In genomic region chr6:32894085-32895005, GRCh38 we compare ENCODE assay signal across 8 cellular contexts. TPM values are rescaled to one million over a fixed set of nuclear protein-coding genes. Genes with fewer than 3 reads are reported as not detected.
DNase-seq lines count a peak whose midpoint lies in the region; ATAC-seq and TF ChIP-seq lines count a peak whose summit lies in the region.

No MANE protein-coding gene starts in this region.

- peaks cover 39% of the 10 kb centered on the region for H3K4me1 Mint-ChIP-seq in activated T-helper 2 cell treated with anti-CD3 and anti-CD28 coated beads, Interferon-gamma antibody, Interleukin-2, Interleukin-4, amounts not matched to agents 10 μg/mL and 5 μg/mL and 100 μg/mL, durations not matched to agents 14 hours and 24 hours and 36 hours (ENCODE audit: low read depth)
- peaks cover 13% of the 10 kb centered on the region for H3K4me1 Mint-ChIP-seq in nephron

- intact Hi-C loops in activated T-helper 2 cell treated with anti-CD3 and anti-CD28 coated beads, Interferon-gamma antibody, Interleukin-2, Interleukin-4, amounts not matched to agents 10 μg/mL and 5 μg/mL and 100 μg/mL, durations not matched to agents 14 hours and 24 hours and 36 hours (cut with micrococcal nuclease) = loop anchor here (2.0 to 5.0 kb wide), 3 partner anchors 50 to 183 kb away; partner anchors contain the start of gene HLA-DPB1

- peak overlapping the region; percentile 73 for H3K4me3 ChIP-seq in fibroblast of the aortic adventitia (ENCODE audit: low read depth, low read length)

- H3K36me3 Mint-ChIP-seq in activated T-helper 2 cell treated with anti-CD3 and anti-CD28 coated beads, Interferon-gamma antibody, Interleukin-2, Interleukin-4, amounts not matched to agents 10 μg/mL and 5 μg/mL and 100 μg/mL, durations not matched to agents 14 hours and 24 hours and 36 hours (ENCODE audit: low read depth) = peaks cover 9% of the 10 kb centered on the region
- H3K36me3 Mint-ChIP-seq in nephron (ENCODE audit: low read depth) = no peaks in the 10 kb centered on the region

- TF ChIP-seq CTCF in fibroblast of the aortic adventitia (IDR thresholded peaks at IDR 0.05; ENCODE audit: insufficient read depth, low read length) (no peak), nephron (IDR thresholded peaks at IDR 0.05; ENCODE audit: unreplicated experiment in 3 of 3) (peak in 1 of 3 experiments; percentile 28)

- peak; percentile 99 for ATAC-seq in stimulated activated naive CD8-positive, alpha-beta T cell treated with anti-CD3 and anti-CD28 coated beads, Interleukin-15, Interleukin-2, amounts not matched to agents 100 U/mL and 50 U/mL, for 24 hours

- DNase-seq in EH (ENCODE audit: low read depth) (peak; percentile 89), GOT3 (lab: John Stamatoyannopoulos, UW) (peak; percentile 85), LHCN-M2 (ENCODE audit: low read depth) (peak; percentile 87), RPMI7951 (ENCODE audit: low read depth) (peak; percentile 88), fibroblast of the aortic adventitia (ENCODE audit: low read depth) (peak; percentile 91)
- DNase-seq in activated T-helper 2 cell treated with anti-CD3 and anti-CD28 coated beads, Interferon-gamma antibody, Interleukin-2, Interleukin-4, amounts not matched to agents 10 μg/mL and 5 μg/mL and 100 μg/mL, durations not matched to agents 14 hours and 24 hours and 36 hours (ENCODE audit: low spot score) = peak; percentile 95
- DNase-seq in stimulated activated naive CD8-positive, alpha-beta T cell treated with anti-CD3 and anti-CD28 coated beads, Interleukin-15, Interleukin-2, amounts not matched to agents 100 U/mL and 50 U/mL, for 24 hours = peak; percentile 97

- H3K9me3 Mint-ChIP-seq in activated T-helper 2 cell treated with anti-CD3 and anti-CD28 coated beads, Interferon-gamma antibody, Interleukin-2, Interleukin-4, amounts not matched to agents 10 μg/mL and 5 μg/mL and 100 μg/mL, durations not matched to agents 14 hours and 24 hours and 36 hours = no peaks in the 10 kb centered on the region
- H3K9me3 Mint-ChIP-seq in nephron = no peaks in the 10 kb centered on the region

- H3K4me3 Mint-ChIP-seq in activated T-helper 2 cell treated with anti-CD3 and anti-CD28 coated beads, Interferon-gamma antibody, Interleukin-2, Interleukin-4, amounts not matched to agents 10 μg/mL and 5 μg/mL and 100 μg/mL, durations not matched to agents 14 hours and 24 hours and 36 hours (ENCODE audit: low read depth) = peak overlapping the region; percentile 99
- peak overlapping the region; percentile 99 to 100 (median 100) for H3K4me3 Mint-ChIP-seq in nephron

- H3K27me3 Mint-ChIP-seq in activated T-helper 2 cell treated with anti-CD3 and anti-CD28 coated beads, Interferon-gamma antibody, Interleukin-2, Interleukin-4, amounts not matched to agents 10 μg/mL and 5 μg/mL and 100 μg/mL, durations not matched to agents 14 hours and 24 hours and 36 hours (ENCODE audit: low read depth) = no peaks in the 10 kb centered on the region
- H3K27me3 Mint-ChIP-seq in nephron (ENCODE audit: low read depth) = no peaks in the 10 kb centered on the region

- peak overlapping the region; percentile 95 for H3K27ac Mint-ChIP-seq in activated T-helper 2 cell treated with anti-CD3 and anti-CD28 coated beads, Interferon-gamma antibody, Interleukin-2, Interleukin-4, amounts not matched to agents 10 μg/mL and 5 μg/mL and 100 μg/mL, durations not matched to agents 14 hours and 24 hours and 36 hours
- peak overlapping the region; percentile 94 to 100 (median 99) for H3K27ac Mint-ChIP-seq in nephron

RNA-seq across cellular contexts. Expression of gene PSMB9, which starts 40.4 kb away (rescaled TPM):
- 9.0 and 20.0 TPM in 2 replicates for total RNA-seq in LHCN-M2 (2014; rRNA removed)
- polyA plus RNA-seq in LHCN-M2 (2012) = 37.0 TPM
- 174 and 201 TPM in 2 replicates for total RNA-seq in RPMI7951 (2014; rRNA removed; shearing (Covaris generic))
- total RNA-seq in activated T-helper 2 cell treated with anti-CD3 and anti-CD28 coated beads, Interferon-gamma antibody, Interleukin-2, Interleukin-4, amounts not matched to agents 10 μg/mL and 5 μg/mL and 100 μg/mL, durations not matched to agents 14 hours and 24 hours and 36 hours = 262 and 265 TPM in 2 replicates
- 10.8 and 11.5 TPM in 2 replicates for total RNA-seq in fibroblast of the aortic adventitia (ENCODE audit: low replicate concordance)

RNA-seq across cellular contexts. Expression of gene TAP1, which starts 40.8 kb away (rescaled TPM):
- total RNA-seq in LHCN-M2 (2014; rRNA removed) (50.1 and 56.2 TPM in 2 replicates), fibroblast of the aortic adventitia (ENCODE audit: low replicate concordance) (11.9 and 25.2 TPM in 2 replicates)
- 35.9 TPM for polyA plus RNA-seq in LHCN-M2 (2012)
- 84.7 and 93.7 TPM in 2 replicates for total RNA-seq in RPMI7951 (2014; rRNA removed; shearing (Covaris generic))
- 276 and 278 TPM in 2 replicates for total RNA-seq in activated T-helper 2 cell treated with anti-CD3 and anti-CD28 coated beads, Interferon-gamma antibody, Interleukin-2, Interleukin-4, amounts not matched to agents 10 μg/mL and 5 μg/mL and 100 μg/mL, durations not matched to agents 14 hours and 24 hours and 36 hours

RNA-seq across cellular contexts. Expression of gene HLA-DMB, which starts 46.5 kb away (rescaled TPM):
- 0.38 TPM in 1 of 2 replicates, not detected in the other for total RNA-seq in LHCN-M2 (2014; rRNA removed)
- polyA plus RNA-seq in LHCN-M2 (2012) = 0.10 TPM
- total RNA-seq in RPMI7951 (2014; rRNA removed; shearing (Covaris generic)) = 2.5 and 3.1 TPM in 2 replicates
- total RNA-seq in activated T-helper 2 cell treated with anti-CD3 and anti-CD28 coated beads, Interferon-gamma antibody, Interleukin-2, Interleukin-4, amounts not matched to agents 10 μg/mL and 5 μg/mL and 100 μg/mL, durations not matched to agents 14 hours and 24 hours and 36 hours = 1.3 and 1.4 TPM in 2 replicates
- 0.09 TPM in 1 of 2 replicates, not detected in the other for total RNA-seq in fibroblast of the aortic adventitia (ENCODE audit: low replicate concordance)

RNA-seq across cellular contexts. Expression of gene PSMB8, which starts 50.5 kb away (rescaled TPM):
- 39.8 and 55.6 TPM in 2 replicates for total RNA-seq in LHCN-M2 (2014; rRNA removed)
- 63.2 TPM for polyA plus RNA-seq in LHCN-M2 (2012)
- 141 and 189 TPM in 2 replicates for total RNA-seq in RPMI7951 (2014; rRNA removed; shearing (Covaris generic))
- total RNA-seq in activated T-helper 2 cell treated with anti-CD3 and anti-CD28 coated beads, Interferon-gamma antibody, Interleukin-2, Interleukin-4, amounts not matched to agents 10 μg/mL and 5 μg/mL and 100 μg/mL, durations not matched to agents 14 hours and 24 hours and 36 hours = 352 and 368 TPM in 2 replicates
- 36.2 and 38.0 TPM in 2 replicates for total RNA-seq in fibroblast of the aortic adventitia (ENCODE audit: low replicate concordance)

RNA-seq across cellular contexts. Expression of gene TAP2, which starts 55.8 kb away (rescaled TPM):
- total RNA-seq in LHCN-M2 (2014; rRNA removed) (6.1 and 6.7 TPM in 2 replicates), fibroblast of the aortic adventitia (ENCODE audit: low replicate concordance) (12.4 and 17.0 TPM in 2 replicates)
- 20.9 TPM for polyA plus RNA-seq in LHCN-M2 (2012)
- 15.1 and 18.3 TPM in 2 replicates for total RNA-seq in RPMI7951 (2014; rRNA removed; shearing (Covaris generic))
- 142 and 162 TPM in 2 replicates for total RNA-seq in activated T-helper 2 cell treated with anti-CD3 and anti-CD28 coated beads, Interferon-gamma antibody, Interleukin-2, Interleukin-4, amounts not matched to agents 10 μg/mL and 5 μg/mL and 100 μg/mL, durations not matched to agents 14 hours and 24 hours and 36 hours

Comparison
In these comparisons a context has a peak if more than half of its experiments do, and no peak if none do; other contexts are left out.
1. Peak in every context shown above with its lines: DNase-seq, ATAC-seq and H3K4me3 ChIP-seq.